ENCODE assay signal across 18 cellular contexts in genomic region chr7:83072576-83073517, GRCh38.
DNase-seq lines count a peak whose midpoint lies in the region; ATAC-seq, FAIRE-seq and TF ChIP-seq lines count a peak whose summit lies in the region.
"Had no signal": no experiment of that assay in that cellular context is flagged by ENCODE, and none has a peak within 500 bp of the region (broad histone marks: within the 10 kb centered on the region; RNA-seq: fewer than 3 reads in every experiment).

No MANE protein-coding gene starts in this region.

- H3K27ac ChIP-seq in A549 (no peak overlapping the region), Panc1 (ENCODE audit: low read length) (no peak overlapping the region), endodermal cell (ENCODE audit: low read depth, low read length) (no peak overlapping the region), Karpas-422 (ENCODE audit: low read length) (no peak overlapping the region)
- H3K27ac ChIP-seq in naive thymus-derived CD4-positive, alpha-beta T cell (ENCODE audit: low read depth, low read length) = no peak overlapping the region
- H3K27ac ChIP-seq: sigmoid colon had no signal

- TF ChIP-seq CTCF in A549 (IDR thresholded peaks at IDR 0.05) (peak; percentile 36), Panc1 (IDR thresholded peaks at IDR 0.05) (peak; percentile 49; the same call in 1 of the 2 replicates), endodermal cell (conservative IDR thresholded peaks at IDR 0.05) (peak; percentile 55)

- no peak for TF ChIP-seq POLR2A in A549 (IDR thresholded peaks at IDR 0.05; ENCODE audit: low read length)

- BruUV-seq in Panc1 (replicated peaks; lab: Mats Ljungman, UMichigan) = no TSS peak

- no peak overlapping the region for H3K4me2 ChIP-seq in A549
- H3K4me2 ChIP-seq in Karpas-422 (ENCODE audit: low read depth, low read length, poor library complexity, severe bottlenecking) = no peak overlapping the region

- no peaks in the 10 kb centered on the region for H3K9me3 Mint-ChIP-seq in endodermal cell
- peaks cover 0 to 9% (median 0%) of the 10 kb centered on the region in 11 donors for H3K9me3 Mint-ChIP-seq in naive thymus-derived CD4-positive, alpha-beta T cell
- H3K9me3 Mint-ChIP-seq in activated naive CD8-positive, alpha-beta T cell treated with anti-CD3 and anti-CD28 coated beads for 36 hours = peaks cover 2% of the 10 kb centered on the region
- H3K9me3 Mint-ChIP-seq: stimulated activated naive CD8-positive, alpha-beta T cell treated with anti-CD3 and anti-CD28 coated beads, Interleukin-15, amount 100 ng/mL, for 72 hours had no signal

- H3K4me1 ChIP-seq in A549 (no peaks in the 10 kb centered on the region), Panc1 (ENCODE audit: control insufficient read depth, insufficient read depth, low read length) (no peaks in the 10 kb centered on the region), endodermal cell (ENCODE audit: control insufficient read depth, insufficient read depth, low read length) (no peaks in the 10 kb centered on the region), Karpas-422 (ENCODE audit: low read length) (no peaks in the 10 kb centered on the region)
- no peaks in the 10 kb centered on the region for H3K4me1 ChIP-seq in naive thymus-derived CD4-positive, alpha-beta T cell (ENCODE audit: control insufficient read depth in 2 of 2, insufficient read depth in 2 of 2, low read length in 2 of 2)
- H3K4me1 ChIP-seq: sigmoid colon had no signal

- peak; percentile 27 to 46; a peak in 3 of 5 replicates for TF ChIP-seq RAD21 in A549 (conservative IDR thresholded peaks at IDR 0.05 in 1 of 2, IDR thresholded peaks at IDR 0.05 in 1 of 2)

- H3K36me3 Mint-ChIP-seq in endodermal cell (ENCODE audit: low read depth) = no peaks in the 10 kb centered on the region
- no peaks in the 10 kb centered on the region for H3K36me3 Mint-ChIP-seq in naive thymus-derived CD4-positive, alpha-beta T cell
- no peaks in the 10 kb centered on the region for H3K36me3 Mint-ChIP-seq in activated naive CD8-positive, alpha-beta T cell treated with anti-CD3 and anti-CD28 coated beads for 36 hours
- H3K36me3 Mint-ChIP-seq: CD4-positive, CD25-positive, alpha-beta regulatory T cell had no signal

- 47% methylated on average over 2 of the region's 2 CpGs for WGBS in A549 (ENCODE audit: missing lambda C conversion rate)
- WGBS in endodermal cell (ENCODE audit: insufficient coverage in 1 of 2, insufficient read length in 1 of 2), 2 experiments = 78 to 92% methylated on average over 1 to 2 of the region's 2 CpGs

- H3K9me3 ChIP-seq in A549 = no peaks in the 10 kb centered on the region
- no peaks in the 10 kb centered on the region for H3K9me3 ChIP-seq in Panc1 (ENCODE audit: control insufficient read depth, insufficient read depth, low read depth, low read length)
- H3K9me3 ChIP-seq in endodermal cell (ENCODE audit: control insufficient read depth, low read length) = no peaks in the 10 kb centered on the region
- peaks cover 27% of the 10 kb centered on the region for H3K9me3 ChIP-seq in Karpas-422 (ENCODE audit: low read length)
- no peaks in the 10 kb centered on the region for H3K9me3 ChIP-seq in naive thymus-derived CD4-positive, alpha-beta T cell (ENCODE audit: control insufficient read depth in 2 of 3, low read length in 3 of 3)
- H3K9me3 ChIP-seq: sigmoid colon had no signal

- H3K79me2 ChIP-seq in Karpas-422 (ENCODE audit: low read length) = no peaks in the 10 kb centered on the region

- H3K4me3 ChIP-seq in A549 (no peak overlapping the region), Panc1 (ENCODE audit: low read depth in 2 of 2, low read length in 2 of 2) (no peak overlapping the region), endodermal cell (ENCODE audit: low read length) (no peak overlapping the region), Karpas-422 (ENCODE audit: low read length) (no peak overlapping the region)
- H3K4me3 ChIP-seq in naive thymus-derived CD4-positive, alpha-beta T cell (ENCODE audit: low read length) = no peak overlapping the region
- H3K4me3 ChIP-seq: sigmoid colon had no signal

- intact Hi-C loops in Panc1 (cut with micrococcal nuclease; ENCODE audit: unreplicated experiment) = loop anchor here (5.0 kb wide), 1 partner anchor 261 kb away; no protein-coding TSS in a partner anchor
- intact Hi-C loops in naive thymus-derived CD4-positive, alpha-beta T cell (cut with micrococcal nuclease) = no loop called here

- POLR2A ChIA-PET in A549 (lab: Yijun Ruan, JAX) (no interaction called here), Panc1 (lab: Charles Lee) (no interaction called here)
- POLR2A ChIA-PET in naive thymus-derived CD4-positive, alpha-beta T cell (lab: Charles Lee) = no interaction called here

- no peaks in the 10 kb centered on the region for H3K4me1 Mint-ChIP-seq in endodermal cell
- H3K4me1 Mint-ChIP-seq in naive thymus-derived CD4-positive, alpha-beta T cell = no peaks in the 10 kb centered on the region
- no peaks in the 10 kb centered on the region for H3K4me1 Mint-ChIP-seq in activated naive CD8-positive, alpha-beta T cell treated with anti-CD3 and anti-CD28 coated beads for 36 hours
- H3K4me1 Mint-ChIP-seq: natural killer cell; stimulated activated naive CD8-positive, alpha-beta T cell treated with anti-CD3 and anti-CD28 coated beads, Interleukin-15, amount 100 ng/mL, for 72 hours had no signal

- in situ Hi-C loops in Panc1 (cut with HindIII; ENCODE audit: low pct_unique_long_range_greater_than_20kb, low sequenced_read_pairs) = no loop called here

- TF ChIP-seq EP300 in A549 (IDR thresholded peaks at IDR 0.05) = no peak

- no peak for DNase-seq in A549 (ENCODE audit: low read depth in 1 of 2, low spot score in 1 of 2)
- DNase-seq in D341Med (ENCODE audit: low spot score) = peak; percentile 25
- DNase-seq in Panc1 (ENCODE audit: low read depth, low spot score) = no peak
- no peak for DNase-seq in endodermal cell
- no peak for DNase-seq in Karpas-422
- DNase-seq in naive thymus-derived CD4-positive, alpha-beta T cell = no peak
- no peak for DNase-seq in activated naive CD8-positive, alpha-beta T cell treated with anti-CD3 and anti-CD28 coated beads for 36 hours
- DNase-seq: activated CD8-positive, alpha-beta T cell treated with anti-CD3 and anti-CD28 coated beads, Interleukin-2, amount 10 ng/mL, durations not matched to agents 7 days and 5 days; activated gamma-delta T cell treated with Interleukin-2 at 50 U/mL for 16 hours; CD4-positive, CD25-positive, alpha-beta regulatory T cell; H7; hypothalamus; natural killer cell; SIG-M5; sigmoid colon; stimulated activated naive CD8-positive, alpha-beta T cell treated with anti-CD3 and anti-CD28 coated beads, Interleukin-15, amount 100 ng/mL, for 72 hours had no signal

- H2AFZ ChIP-seq in Karpas-422 (ENCODE audit: low read length) = no peak overlapping the region

- CTCF ChIA-PET in A549 (lab: Yijun Ruan, JAX) = interaction anchor here (0.9 to 1.8 kb wide), 3 partner anchors 10 to 332 kb away, joined by 3 to 5 read pairs (median 5); no protein-coding TSS in a partner anchor
- CTCF ChIA-PET in Panc1 (lab: Charles Lee) = no interaction called here
- CTCF ChIA-PET in naive thymus-derived CD4-positive, alpha-beta T cell (lab: Charles Lee) = no interaction called here

- H3K36me3 ChIP-seq in Panc1 (ENCODE audit: control insufficient read depth, insufficient read depth, low read length) = no peaks in the 10 kb centered on the region
- H3K36me3 ChIP-seq in endodermal cell (ENCODE audit: control insufficient read depth, insufficient read depth, low read length) = no peaks in the 10 kb centered on the region
- H3K36me3 ChIP-seq in Karpas-422 (ENCODE audit: insufficient read depth, low read length) = no peaks in the 10 kb centered on the region
- H3K36me3 ChIP-seq in naive thymus-derived CD4-positive, alpha-beta T cell (ENCODE audit: control insufficient read depth in 2 of 3, insufficient read depth in 3 of 3, low read length in 3 of 3) = no peaks in the 10 kb centered on the region
- H3K36me3 ChIP-seq: sigmoid colon had no signal

- H3K27me3 ChIP-seq in Panc1 (ENCODE audit: control insufficient read depth, insufficient read depth, low read length) (no peaks in the 10 kb centered on the region), endodermal cell (ENCODE audit: control insufficient read depth, insufficient read depth, low read length, poor library complexity, severe bottlenecking) (no peaks in the 10 kb centered on the region), Karpas-422 (ENCODE audit: low read length) (no peaks in the 10 kb centered on the region)
- no peaks in the 10 kb centered on the region for H3K27me3 ChIP-seq in naive thymus-derived CD4-positive, alpha-beta T cell (ENCODE audit: control insufficient read depth in 2 of 2, insufficient read depth in 2 of 2, low read length in 2 of 2)
- H3K27me3 ChIP-seq: sigmoid colon had no signal

- no peaks in the 10 kb centered on the region for H4K20me1 ChIP-seq in Karpas-422 (ENCODE audit: insufficient read depth, low read depth, low read length)

- FAIRE-seq in A549 (lab: Jason Lieb, UNC) = no peak
- FAIRE-seq: endothelial cell of umbilical vein had no signal

- H3K4me3 Mint-ChIP-seq in endodermal cell = no peak overlapping the region
- H3K4me3 Mint-ChIP-seq in naive thymus-derived CD4-positive, alpha-beta T cell = no peak overlapping the region
- no peak overlapping the region for H3K4me3 Mint-ChIP-seq in activated naive CD8-positive, alpha-beta T cell treated with anti-CD3 and anti-CD28 coated beads for 36 hours
- H3K4me3 Mint-ChIP-seq: activated CD8-positive, alpha-beta T cell treated with anti-CD3 and anti-CD28 coated beads, Interleukin-2, amount 10 ng/mL, durations not matched to agents 7 days and 5 days; CD4-positive, CD25-positive, alpha-beta regulatory T cell; natural killer cell; stimulated activated naive CD8-positive, alpha-beta T cell treated with anti-CD3 and anti-CD28 coated beads, Interleukin-15, amount 100 ng/mL, for 72 hours had no signal

- no peak overlapping the region for H3K27ac Mint-ChIP-seq in endodermal cell
- H3K27ac Mint-ChIP-seq in naive thymus-derived CD4-positive, alpha-beta T cell = no peak overlapping the region
- H3K27ac Mint-ChIP-seq in activated naive CD8-positive, alpha-beta T cell treated with anti-CD3 and anti-CD28 coated beads for 36 hours = no peak overlapping the region
- H3K27ac Mint-ChIP-seq: activated CD8-positive, alpha-beta T cell treated with anti-CD3 and anti-CD28 coated beads, Interleukin-2, amount 10 ng/mL, durations not matched to agents 7 days and 5 days; CD4-positive, CD25-positive, alpha-beta regulatory T cell; natural killer cell; stimulated activated naive CD8-positive, alpha-beta T cell treated with anti-CD3 and anti-CD28 coated beads, Interleukin-15, amount 100 ng/mL, for 72 hours had no signal

- H3K9ac ChIP-seq in endodermal cell (ENCODE audit: extremely low read depth, low read length, poor library complexity, severe bottlenecking) = no peak overlapping the region
- H3K9ac ChIP-seq in Karpas-422 (ENCODE audit: low read length) = no peak overlapping the region

- ATAC-seq in A549 (no peak), Panc1 (no peak), HG03159 (IDR thresholded peaks at IDR 0.05; ENCODE audit: unreplicated experiment) (no peak)
- no peak for ATAC-seq in naive thymus-derived CD4-positive, alpha-beta T cell
- ATAC-seq: activated CD8-positive, alpha-beta T cell treated with anti-CD3 and anti-CD28 coated beads, Interleukin-2, amount 10 ng/mL, durations not matched to agents 7 days and 5 days; natural killer cell; stimulated activated naive CD8-positive, alpha-beta T cell treated with anti-CD3 and anti-CD28 coated beads, Interleukin-15, amount 100 ng/mL, for 72 hours had no signal

- no peaks in the 10 kb centered on the region for H3K9me2 ChIP-seq in Karpas-422 (replicated peaks; ENCODE audit: insufficient read depth, low read length)

- H3K27me3 Mint-ChIP-seq in endodermal cell (ENCODE audit: insufficient read depth) = no peaks in the 10 kb centered on the region
- no peaks in the 10 kb centered on the region for H3K27me3 Mint-ChIP-seq in naive thymus-derived CD4-positive, alpha-beta T cell
- H3K27me3 Mint-ChIP-seq in activated naive CD8-positive, alpha-beta T cell treated with anti-CD3 and anti-CD28 coated beads for 36 hours = no peaks in the 10 kb centered on the region
- H3K27me3 Mint-ChIP-seq: CD4-positive, CD25-positive, alpha-beta regulatory T cell; stimulated activated naive CD8-positive, alpha-beta T cell treated with anti-CD3 and anti-CD28 coated beads, Interleukin-15, amount 100 ng/mL, for 72 hours had no signal
